13 cellular contexts compared by ENCODE assay signal in genomic region chr11:2760196-2760871, GRCh38.
DNase-seq lines count a peak whose midpoint lies in the region; ATAC-seq and TF ChIP-seq lines count a peak whose summit lies in the region.
"Had no signal": no experiment of that assay in that cellular context is flagged by ENCODE, and none has a peak within 500 bp of the region (broad histone marks: within the 10 kb centered on the region; RNA-seq: fewer than 3 reads in every experiment).

No MANE protein-coding gene starts in this region.

- no peaks in the 10 kb centered on the region for H3K27me3 ChIP-seq in right atrium auricular region
- H3K27me3 ChIP-seq: BLaER1 treated with 17β-estradiol and CSF1 and Interleukin-3, amounts not matched to agents 10 nM and 100 nM; ovary had no signal

- H3K36me3 ChIP-seq in right atrium auricular region, result no peaks in the 10 kb centered on the region
- H3K36me3 ChIP-seq: BLaER1 treated with 17β-estradiol and CSF1 and Interleukin-3, amounts not matched to agents 10 nM and 100 nM; ovary had no signal

- H3K4me3 ChIP-seq in right atrium auricular region, result no peak overlapping the region
- peak overlapping the region; percentile 32 for H3K4me3 ChIP-seq in epithelial cell of proximal tubule (ENCODE audit: low read depth, low read length)
- H3K4me3 ChIP-seq: BLaER1 treated with 17β-estradiol and CSF1 and Interleukin-3, amounts not matched to agents 10 nM and 100 nM; ovary had no signal

- ATAC-seq in left cardiac atrium (no peak), GM18498 (IDR thresholded peaks at IDR 0.05; ENCODE audit: unreplicated experiment) (no peak)

- intact Hi-C loops in left cardiac atrium (cut with DNase I), result no loop called here
- intact Hi-C loops in posterior cingulate gyrus (cut with DNase I), result no loop called here

- H3K9me3 ChIP-seq in right atrium auricular region, result no peaks in the 10 kb centered on the region
- H3K9me3 ChIP-seq: ovary, SK-N-SH had no signal

- no peaks in the 10 kb centered on the region for H3K4me1 ChIP-seq in right atrium auricular region

- peak; percentile 40 for DNase-seq in right atrium auricular region (ENCODE audit: low spot score)
- DNase-seq in left cardiac atrium, result no peak
- DNase-seq in epithelial cell of proximal tubule (ENCODE audit: low read depth), result peak; percentile 63
- DNase-seq in posterior cingulate gyrus, result peak in 8 of 10 donors; percentile 2 to 73 (median 6)
- no peak for DNase-seq in cerebellar cortex (ENCODE audit: low spot score)
- DNase-seq in AG08395 (ENCODE audit: low spot score), result no peak
- DNase-seq: DMS 273 treated with DMSO at 0.1 percent for 48 hours, HFFc6, NCI-H526, SK-N-SH had no signal

- H3K27ac ChIP-seq in right atrium auricular region, result no peak overlapping the region
- H3K27ac ChIP-seq: BLaER1 treated with 17β-estradiol and CSF1 and Interleukin-3, amounts not matched to agents 10 nM and 100 nM; ovary had no signal

- TF ChIP-seq CTCF in right atrium auricular region (IDR thresholded peaks at IDR 0.05), result no peak
- TF ChIP-seq CTCF in epithelial cell of proximal tubule (conservative IDR thresholded peaks at IDR 0.05; ENCODE audit: low read depth, low read length), result peak; percentile 11

Comparison
In these comparisons a context has a peak if more than half of its experiments do, and no peak if none do; other contexts are left out.
1. DNase-seq: peak in right atrium auricular region (single experiment), epithelial cell of proximal tubule (single experiment) and posterior cingulate gyrus (8 of 10); none in left cardiac atrium (single experiment), cerebellar cortex (single experiment) and AG08395 (single experiment).